ENCODE assay signal across 1 cellular context in genomic region chr10:114726820-114727271, GRCh38.
TF ChIP-seq lines count a peak whose summit lies in the region.

No MANE protein-coding gene starts in this region.

TF ChIP-seq in HEK293, 187 proteins besides CTCF, POLR2A, EP300 and RAD21 (continued from another document):
- no peak for TF ChIP-seq ZNF214 (tag by site-specific recombination; IDR thresholded peaks at IDR 0.05; ENCODE audit: borderline replicate concordance)
- no peak for TF ChIP-seq ZNF530 (tag by site-specific recombination; IDR thresholded peaks at IDR 0.05; ENCODE audit: low read depth)
- no peak for TF ChIP-seq ZNF202 (tag by site-specific recombination; IDR thresholded peaks at IDR 0.05; ENCODE audit: borderline replicate concordance)
- no peak for TF ChIP-seq ZSCAN5A (tag by site-specific recombination; IDR thresholded peaks at IDR 0.05)
- no peak for TF ChIP-seq HOXD13 (CRISPR knock-in tag; IDR thresholded peaks at IDR 0.05; ENCODE audit: borderline replicate concordance)
- TF ChIP-seq TSHZ1 (tag by site-specific recombination; IDR thresholded peaks at IDR 0.05; ENCODE audit: borderline replicate concordance): 0 out of 2 replicates have a peak, but pooled peaks have one; percentile 37
- TF ChIP-seq BCL11B (tag by site-specific recombination; IDR thresholded peaks at IDR 0.05; ENCODE audit: low read depth): no peak
- TF ChIP-seq ZNF366 (tag by site-specific recombination; conservative IDR thresholded peaks at IDR 0.05): peak; percentile 63
- peak; percentile 85 for TF ChIP-seq SP7 (tag by site-specific recombination; IDR thresholded peaks at IDR 0.05)
- peak; percentile 86 for TF ChIP-seq ATF2 (tag by site-specific recombination; IDR thresholded peaks at IDR 0.05; ENCODE audit: low read depth)
- TF ChIP-seq KLF17 (tag by site-specific recombination; IDR thresholded peaks at IDR 0.05): no peak
- peak; percentile 87 for TF ChIP-seq WT1 (tag by site-specific recombination; IDR thresholded peaks at IDR 0.05)
- TF ChIP-seq ZFHX2 (tag by site-specific recombination; conservative IDR thresholded peaks at IDR 0.05): peak; percentile 61
- no peak for TF ChIP-seq ZNF549 (tag by site-specific recombination; IDR thresholded peaks at IDR 0.05)
- TF ChIP-seq ZBTB10 (tag by site-specific recombination; IDR thresholded peaks at IDR 0.05): no peak
- no peak for TF ChIP-seq ZNF580 (tag by site-specific recombination; IDR thresholded peaks at IDR 0.05)
- peak; percentile 25; the same call in 1 of the 2 replicates for TF ChIP-seq PRDM10 (tag by site-specific recombination; IDR thresholded peaks at IDR 0.05)
- peak; percentile 81 for TF ChIP-seq KLF8 (tag by site-specific recombination; IDR thresholded peaks at IDR 0.05)
- TF ChIP-seq YY1 (tag by site-specific recombination; IDR thresholded peaks at IDR 0.05): no peak
- TF ChIP-seq ZNF571 (tag by site-specific recombination; IDR thresholded peaks at IDR 0.05): no peak
- no peak for TF ChIP-seq ZBTB20 (tag by site-specific recombination; IDR thresholded peaks at IDR 0.05)
- no peak for TF ChIP-seq ZSCAN30 (tag by site-specific recombination; IDR thresholded peaks at IDR 0.05)
- TF ChIP-seq SCRT1 (tag by site-specific recombination; IDR thresholded peaks at IDR 0.05; ENCODE audit: borderline replicate concordance): peak; percentile 90; the same call in 1 of the 2 replicates
- TF ChIP-seq ZNF529 (tag by site-specific recombination; IDR thresholded peaks at IDR 0.05; ENCODE audit: insufficient replicate concordance): peak; percentile 27
- TF ChIP-seq GLIS1 (tag by site-specific recombination; IDR thresholded peaks at IDR 0.05): peak; percentile 56
- 0 out of 2 replicates have a peak, but pooled peaks have one; percentile 41 for TF ChIP-seq ZEB2 (tag by site-specific recombination; IDR thresholded peaks at IDR 0.05)
- no peak for TF ChIP-seq ZNF311 (tag by site-specific recombination; IDR thresholded peaks at IDR 0.05; ENCODE audit: borderline replicate concordance)
- TF ChIP-seq ZNF837 (tag by site-specific recombination; IDR thresholded peaks at IDR 0.05): no peak
- TF ChIP-seq KLF16 (tag by site-specific recombination; IDR thresholded peaks at IDR 0.05): 0 out of 2 replicates have a peak, but pooled peaks have one; percentile 27
- TF ChIP-seq PRDM6 (tag by site-specific recombination; IDR thresholded peaks at IDR 0.05): peak; percentile 81
- TF ChIP-seq ZNF510 (tag by site-specific recombination; IDR thresholded peaks at IDR 0.05; ENCODE audit: insufficient replicate concordance): no peak
- peak; percentile 15; the same call in 1 of the 2 replicates for TF ChIP-seq ZNF654 (tag by site-specific recombination; IDR thresholded peaks at IDR 0.05; ENCODE audit: low read depth)
- TF ChIP-seq SALL2 (tag by site-specific recombination; IDR thresholded peaks at IDR 0.05; ENCODE audit: borderline replicate concordance): no peak
- TF ChIP-seq ELK4 (IDR thresholded peaks at IDR 0.05; ENCODE audit: borderline replicate concordance, low read depth, low read length): no peak
- TF ChIP-seq PRDM1 (tag by site-specific recombination; IDR thresholded peaks at IDR 0.05): no peak
- TF ChIP-seq ZNF645 (tag by site-specific recombination; IDR thresholded peaks at IDR 0.05): no peak
- TF ChIP-seq ZXDB (tag by site-specific recombination; IDR thresholded peaks at IDR 0.05): peak; percentile 74
- TF ChIP-seq ZNF146 (tag by site-specific recombination; IDR thresholded peaks at IDR 0.05): no peak
- peak; percentile 64 for TF ChIP-seq SP3 (tag by site-specific recombination; IDR thresholded peaks at IDR 0.05)
- TF ChIP-seq ZBTB7A (tag by site-specific recombination; IDR thresholded peaks at IDR 0.05; ENCODE audit: low read depth): no peak
- TF ChIP-seq ZNF426 (tag by site-specific recombination; IDR thresholded peaks at IDR 0.05): no peak
